Comparison of ENCODE assay signal across 8 cellular contexts in the genomic region with DNA sequence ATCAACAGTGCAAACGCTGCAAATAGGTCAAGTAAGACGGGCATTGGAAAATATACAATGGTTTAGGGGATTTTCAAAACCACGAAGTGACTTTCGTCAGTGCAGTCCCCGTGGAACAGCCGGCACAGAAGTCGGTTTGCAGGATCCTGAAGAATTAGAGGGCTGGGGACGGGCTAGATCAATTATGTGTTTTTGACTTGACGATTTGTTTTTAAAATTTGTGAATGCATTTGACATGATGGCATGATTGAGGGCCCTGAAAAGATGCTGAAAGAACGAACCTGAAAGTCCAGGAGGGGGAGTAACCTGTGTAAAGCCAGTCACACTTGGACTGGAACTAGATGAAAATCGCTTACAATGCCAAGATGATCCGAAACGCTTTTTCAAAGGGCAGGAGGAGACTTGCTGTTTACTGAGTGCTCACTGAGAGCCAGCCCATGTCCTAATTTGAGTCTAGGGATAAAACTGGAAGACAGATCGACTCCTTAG. TPM values are rescaled to one million over a fixed set of nuclear protein-coding genes. Genes with fewer than 3 reads are reported as not detected.
DNase-seq lines count a peak whose midpoint lies in the region; ATAC-seq and TF ChIP-seq lines count a peak whose summit lies in the region.

No MANE protein-coding gene starts in this region.

- BruUV-seq in HCT116 (replicated peaks; lab: Mats Ljungman, UMichigan), result TSS peak; percentile 67

- CTCF ChIA-PET in HCT116 (lab: Charles Lee), result no interaction called here
- CTCF ChIA-PET in SK-N-SH (lab: Yijun Ruan, JAX), result no interaction called here

- intact Hi-C loops in HCT116 (cut with micrococcal nuclease), result no loop called here

- H4K20me1 ChIP-seq in DND-41 (ENCODE audit: insufficient read depth, low read length) (peaks cover 13% of the 10 kb centered on the region), HCT116 (ENCODE audit: insufficient read depth) (no peaks in the 10 kb centered on the region), SK-N-SH (ENCODE audit: insufficient read depth) (no peaks in the 10 kb centered on the region; the same call in 1 of the 2 replicates), fibroblast of lung (ENCODE audit: control insufficient read depth, extremely low read depth, insufficient read depth, low read length) (no peaks in the 10 kb centered on the region)

- H3K4me2 ChIP-seq in DND-41 (ENCODE audit: insufficient read depth, low read length), result peak overlapping the region; percentile 97
- H3K4me2 ChIP-seq in HCT116 (ENCODE audit: low read length), result peak overlapping the region; percentile 82
- H3K4me2 ChIP-seq in SK-N-SH, result peak overlapping the region; percentile 67
- H3K4me2 ChIP-seq in fibroblast of lung (ENCODE audit: extremely low read depth, insufficient read depth, low read length), result peak overlapping the region; percentile 92

- TF ChIP-seq EP300 in SK-N-SH (IDR thresholded peaks at IDR 0.05; ENCODE audit: borderline replicate concordance in 1 of 2, low read depth in 1 of 2, low read length in 1 of 2), result no peak

- H3K9ac ChIP-seq in DND-41 (ENCODE audit: low read depth, low read length) (peak overlapping the region; percentile 66), HCT116 (ENCODE audit: low read length) (peak overlapping the region; percentile 62), SK-N-SH (peak overlapping the region; percentile 69; the same call in 1 of the 2 replicates), fibroblast of lung (ENCODE audit: insufficient read depth, low read length) (peak overlapping the region; percentile 89)

- H3K27me3 ChIP-seq in DND-41 (ENCODE audit: insufficient read depth, low read length, poor library complexity), result peaks cover 7% of the 10 kb centered on the region
- no peaks in the 10 kb centered on the region for H3K27me3 ChIP-seq in HCT116 (ENCODE audit: insufficient read depth, low read length)
- H3K27me3 ChIP-seq in SK-N-SH (ENCODE audit: insufficient read depth), result no peaks in the 10 kb centered on the region
- no peaks in the 10 kb centered on the region for H3K27me3 ChIP-seq in fibroblast of lung (ENCODE audit: control insufficient read depth, insufficient read depth, low read length)
- peaks cover 78% of the 10 kb centered on the region for H3K27me3 ChIP-seq in neutrophil

- 53% methylated on average over 14 of the region's 14 CpGs for WGBS in SK-N-SH (ENCODE audit: low lambda C conversion rate)

- H3K79me2 ChIP-seq in DND-41 (ENCODE audit: insufficient read depth, low read length) (peaks cover 10% of the 10 kb centered on the region), HCT116 (ENCODE audit: insufficient read depth, low read length) (peaks cover 8% of the 10 kb centered on the region), SK-N-SH (ENCODE audit: insufficient read depth) (peaks cover 33% of the 10 kb centered on the region), fibroblast of lung (ENCODE audit: control insufficient read depth, insufficient read depth, low read length) (peaks cover 16% of the 10 kb centered on the region)

- H3K27ac ChIP-seq in DND-41 (ENCODE audit: low read length) (peak overlapping the region; percentile 40; the same call in 1 of the 2 replicates), HCT116 (ENCODE audit: low read depth, low read length) (peak overlapping the region; percentile 72), SK-N-SH (ENCODE audit: low read depth in 2 of 2, low read length in 1 of 2) (peak overlapping the region; percentile 78 to 84), fibroblast of lung (ENCODE audit: insufficient read depth, low read length) (peak overlapping the region; percentile 80), neutrophil (no peak overlapping the region)

- H2AFZ ChIP-seq in DND-41 (ENCODE audit: low read depth, low read length) (peak overlapping the region; percentile 79), HCT116 (ENCODE audit: low read depth, low read length, poor library complexity, severe bottlenecking) (no peak overlapping the region), SK-N-SH (ENCODE audit: low read depth) (peak overlapping the region; percentile 77), fibroblast of lung (ENCODE audit: low read length) (peak overlapping the region; percentile 12)

- H3F3A ChIP-seq in SK-N-SH (replicated peaks; ENCODE audit: insufficient read depth), result peaks cover 32% of the 10 kb centered on the region

- no peak for TF ChIP-seq CTCF in DND-41 (IDR thresholded peaks at IDR 0.05; ENCODE audit: borderline replicate concordance, extremely low read depth, low read length, poor library complexity, severe bottlenecking)
- no peak for TF ChIP-seq CTCF in HCT116 (IDR thresholded peaks at IDR 0.05 in 2 of 3, conservative IDR thresholded peaks at IDR 0.05 in 1 of 3; ENCODE audit: borderline replicate concordance in 1 of 3, insufficient read depth in 1 of 3, low read depth in 2 of 3, low read length in 2 of 3)
- TF ChIP-seq CTCF in SK-N-SH (IDR thresholded peaks at IDR 0.05), result no peak
- no peak for TF ChIP-seq CTCF in fibroblast of lung (conservative IDR thresholded peaks at IDR 0.05 in 1 of 2, IDR thresholded peaks at IDR 0.05 in 1 of 2; ENCODE audit: low read depth in 1 of 2, low read length in 2 of 2)
- no peak for TF ChIP-seq CTCF in neutrophil (IDR thresholded peaks at IDR 0.05)

- TF ChIP-seq RAD21 in HCT116 (IDR thresholded peaks at IDR 0.05; ENCODE audit: low read depth) (no peak), SK-N-SH (IDR thresholded peaks at IDR 0.05; ENCODE audit: low read length) (no peak)

- peak overlapping the region; percentile 36 to 82 for H3K4me3 ChIP-seq in DND-41 (ENCODE audit: low read depth in 1 of 2, low read length in 2 of 2)
- peak overlapping the region; percentile 56 to 65 for H3K4me3 ChIP-seq in HCT116 (replicated peaks in 1 of 2; ENCODE audit: low read depth in 1 of 2, low read length in 2 of 2)
- peak overlapping the region; percentile 67 to 79 for H3K4me3 ChIP-seq in SK-N-SH (ENCODE audit: low read depth in 2 of 2, low read length in 1 of 2)
- H3K4me3 ChIP-seq in fibroblast of lung (replicated peaks in 1 of 4; ENCODE audit: control extremely low read depth in 1 of 4, insufficient read depth in 1 of 4, low read depth in 3 of 4, low read length in 4 of 4), result peak overlapping the region; percentile 52 to 87 (median 76)
- H3K4me3 ChIP-seq in neutrophil (ENCODE audit: low read depth in 1 of 2, low read length in 1 of 2), result peak overlapping the region; percentile 69 to 79

- H3K36me3 ChIP-seq in DND-41 (ENCODE audit: insufficient read depth, low read length) (no peaks in the 10 kb centered on the region), HCT116 (ENCODE audit: control insufficient read depth in 1 of 2, insufficient read depth in 2 of 2, low read length in 2 of 2) (no peaks in the 10 kb centered on the region), SK-N-SH (replicated peaks in 1 of 2; ENCODE audit: control insufficient read depth in 1 of 2, insufficient read depth in 2 of 2, low read length in 1 of 2) (no peaks in the 10 kb centered on the region), fibroblast of lung (ENCODE audit: control insufficient read depth, insufficient read depth, low read length) (no peaks in the 10 kb centered on the region), neutrophil (no peaks in the 10 kb centered on the region)

- DNase-seq in DND-41 (no peak), HCT116 (ENCODE audit: low read depth, low spot score) (peak; percentile 10), SK-N-SH (peak; percentile 24), fibroblast of lung (ENCODE audit: low read depth in 2 of 2) (no peak), NCI-H510A (lab: John Stamatoyannopoulos, UW) (no peak)

- H3K9me3 ChIP-seq in DND-41 (ENCODE audit: insufficient read depth, low read length, severe bottlenecking) (no peaks in the 10 kb centered on the region), HCT116 (ENCODE audit: control insufficient read depth in 1 of 2, insufficient read depth in 1 of 2, low read depth in 1 of 2, low read length in 2 of 2) (peaks cover 0 to 4% of the 10 kb centered on the region in 2 experiments; a peak in 2 of 4 replicates), SK-N-SH (no peaks in the 10 kb centered on the region; the same call in 1 of the 2 replicates), fibroblast of lung (ENCODE audit: control insufficient read depth, insufficient read depth, low read depth, low read length) (no peaks in the 10 kb centered on the region), neutrophil (no peaks in the 10 kb centered on the region)

- RAD21 ChIA-PET in HCT116 (lab: Charles Lee; ENCODE audit: low non-redundant PET in 1 of 2, low total read pairs in 2 of 2, uncharacterized antibody in 2 of 2, unreplicated experiment in 2 of 2), result no interaction called here

- POLR2A ChIA-PET in HCT116 (lab: Charles Lee), result no interaction called here
- POLR2A ChIA-PET in SK-N-SH (lab: Yijun Ruan, JAX), result interaction anchor here (0.6 kb wide), 1 partner anchor 76 kb away, joined by 4 read pairs; no protein-coding TSS in a partner anchor

- TF ChIP-seq POLR2A in HCT116 (IDR thresholded peaks at IDR 0.05; ENCODE audit: borderline replicate concordance, extremely low read depth, insufficient read depth, insufficient read length), result no peak

- ATAC-seq in DND-41 (ENCODE audit: insufficient read depth, low read depth) (peak; percentile 1; the same call in 1 of the 3 replicates), HCT116 (peak; percentile 15), GM21423 (IDR thresholded peaks at IDR 0.05; ENCODE audit: unreplicated experiment) (no peak), GM18519 (IDR thresholded peaks at IDR 0.05; ENCODE audit: low FRiP score, unreplicated experiment) (no peak)

- H3K4me1 ChIP-seq in DND-41 (ENCODE audit: insufficient read depth, low read length) (peaks cover 22% of the 10 kb centered on the region), HCT116 (ENCODE audit: control insufficient read depth in 1 of 2, insufficient read depth in 2 of 2, low read length in 2 of 2) (peaks cover 6 to 20% of the 10 kb centered on the region in 2 experiments; a peak in 3 of 4 replicates), SK-N-SH (ENCODE audit: control insufficient read depth in 1 of 2, insufficient read depth in 2 of 2, low read depth in 1 of 2, low read length in 1 of 2) (peaks cover 4 to 11% of the 10 kb centered on the region in 2 experiments; a peak in 2 of 4 replicates), fibroblast of lung (ENCODE audit: control insufficient read depth, extremely low read depth, insufficient read depth, low read length) (peaks cover 3% of the 10 kb centered on the region), neutrophil (ENCODE audit: control insufficient read depth in 1 of 2, insufficient read depth in 1 of 2, low read depth in 1 of 2, low read length in 1 of 2) (peaks cover 15 to 18% of the 10 kb centered on the region in 2 experiments)

- H3K9me2 ChIP-seq in HCT116 (ENCODE audit: insufficient read depth), result no peaks in the 10 kb centered on the region
- no peaks in the 10 kb centered on the region for H3K9me2 ChIP-seq in SK-N-SH

TF ChIP-seq in HCT116, 20 proteins besides CTCF, POLR2A, EP300 and RAD21 (continues in another document):
- TF ChIP-seq SP1 (IDR thresholded peaks at IDR 0.05; ENCODE audit: low read depth), result no peak

RNA-seq across cellular contexts. Expression of a gene that starts 8.9 kb away (rescaled TPM):
- total RNA-seq in HCT116 (2021; ENCODE audit: unreplicated experiment) (9.2 TPM), fibroblast of lung (5.6 and 7.9 TPM in 2 replicates)
- polyA plus RNA-seq in HCT116 (2012), result 2.5 and 3.0 TPM in 2 replicates
- polyA plus RNA-seq in SK-N-SH (2012; rRNA removed) (2.5 and 3.2 TPM in 2 replicates), fibroblast of lung (4.3 and 6.1 TPM in 2 replicates)
- 3.8 and 4.3 TPM in 2 replicates for polyA plus RNA-seq in SK-N-SH (2012; cell fraction: cytosol; rRNA removed)
- 4.0 and 8.9 TPM in 2 replicates for polyA plus RNA-seq in SK-N-SH (2012; cell fraction: nucleus; rRNA removed)
- 2.3 and 4.1 TPM in 2 replicates for polyA plus RNA-seq in fibroblast of lung (2012)
- 7.8 and 16.2 TPM in 2 replicates for polyA minus RNA-seq in fibroblast of lung (ENCODE audit: low replicate concordance)

Comparison
In these comparisons a context has a peak if more than half of its experiments do, and no peak if none do; other contexts are left out.
1. ATAC-seq: peak in DND-41 (single experiment) and HCT116 (single experiment); none in GM21423 (single experiment) and GM18519 (single experiment).
2. DNase-seq: peak in HCT116 (single experiment) and SK-N-SH (single experiment); none in DND-41 (single experiment), fibroblast of lung (0 of 2) and NCI-H510A (single experiment).
3. Peak in every context shown above with its lines, with median percentiles within 50 percentile points of each other: H3K4me2 ChIP-seq, H3K4me3 ChIP-seq and H3K9ac ChIP-seq.